ENCODE assay signal across 8 cellular contexts in genomic region chr3:29280675-29281264, GRCh38. TPM values are rescaled to one million over a fixed set of nuclear protein-coding genes. Genes with fewer than 3 reads are reported as not detected.
A peak's percentile ranks its signal among the peaks of the same experiment; 100 is the strongest.
DNase-seq lines count a peak whose midpoint lies in the region; ATAC-seq, FAIRE-seq and TF ChIP-seq lines count a peak whose summit lies in the region.

TSS of gene RBMS3 (plus strand) at chr3:29281071.

- H3K79me2 ChIP-seq in ACC112 (ENCODE audit: control insufficient read depth, insufficient read depth, low read length, unreplicated experiment), result peaks cover 53% of the 10 kb centered on the region

- no peaks in the 10 kb centered on the region for H3K36me3 ChIP-seq in ACC112 (ENCODE audit: insufficient read depth, low read length)
- H3K36me3 ChIP-seq in bronchial epithelial cell (ENCODE audit: control insufficient read depth, insufficient read depth, low read length), result no peaks in the 10 kb centered on the region
- no peaks in the 10 kb centered on the region for H3K36me3 ChIP-seq in iPS-15b (ENCODE audit: control insufficient read depth, insufficient read depth, low read length)

- peak within 1 kb of the TSS; percentile 86 for H3K27ac ChIP-seq in ACC112 (ENCODE audit: low read depth, low read length)

- H3K4me1 ChIP-seq in ACC112 (ENCODE audit: control insufficient read depth, insufficient read depth, low read length, unreplicated experiment) (peaks cover 19% of the 10 kb centered on the region), iPS-15b (ENCODE audit: control insufficient read depth, insufficient read depth, low read length) (peaks cover 24% of the 10 kb centered on the region)

- ATAC-seq in HG02870 (IDR thresholded peaks at IDR 0.05; ENCODE audit: unreplicated experiment), result peak; percentile 31

- no peak for FAIRE-seq in bronchial epithelial cell (lab: Jason Lieb, UNC)

- H2AFZ ChIP-seq in ACC112 (ENCODE audit: low read length, unreplicated experiment), result peak within 1 kb of the TSS; percentile 82

- peak; percentile 59 for TF ChIP-seq CTCF in bronchial epithelial cell (IDR thresholded peaks at IDR 0.05; ENCODE audit: insufficient read depth, low read length, severe bottlenecking)

- H3K4me3 ChIP-seq in ACC112 (ENCODE audit: low read depth, low read length), result peak within 1 kb of the TSS; percentile 92
- H3K4me3 ChIP-seq in bronchial epithelial cell (ENCODE audit: low read depth, low read length), result peak within 1 kb of the TSS; percentile 60
- H3K4me3 ChIP-seq in iPS-15b (ENCODE audit: low read depth, low read length), result peak within 1 kb of the TSS; percentile 44

- peak; percentile 88 for DNase-seq in GM04503 (ENCODE audit: low read depth)
- peak; percentile 88 for DNase-seq in OCI-M1 (lab: John Stamatoyannopoulos, UW)
- peak; percentile 89 for DNase-seq in bronchial epithelial cell (ENCODE audit: low read depth)
- peak; percentile 97 for DNase-seq in renal cortical epithelial cell (ENCODE audit: low read depth)
- DNase-seq in NCI-H774 (lab: John Stamatoyannopoulos, UW), result no peak

- no peak within 1 kb of the TSS for H3K9ac ChIP-seq in iPS-15b (ENCODE audit: low read depth, low read length)

- no peaks in the 10 kb centered on the region for H3K9me3 ChIP-seq in iPS-15b (ENCODE audit: control insufficient read depth, insufficient read depth, low read length)

- H3K27me3 ChIP-seq in ACC112 (ENCODE audit: insufficient read depth, low read length) (no peaks in the 10 kb centered on the region), bronchial epithelial cell (ENCODE audit: control insufficient read depth, insufficient read depth, low read length) (no peaks in the 10 kb centered on the region), iPS-15b (ENCODE audit: control insufficient read depth, insufficient read depth, low read length) (no peaks in the 10 kb centered on the region)

RNA-seq across cellular contexts. Expression of gene RBMS3, which starts in this region (rescaled TPM):
- total RNA-seq in bronchial epithelial cell, result 3.4 and 5.9 TPM in 2 replicates
- total RNA-seq in renal cortical epithelial cell, result 26.7 and 38.6 TPM in 2 replicates
